ENCODE assay signal across 9 cellular contexts in genomic region chr20:59783020-59784010, GRCh38.
DNase-seq lines count a peak whose midpoint lies in the region; ATAC-seq, FAIRE-seq and TF ChIP-seq lines count a peak whose summit lies in the region.
"Had no signal": no experiment of that assay in that cellular context is flagged by ENCODE, and none has a peak within 500 bp of the region (broad histone marks: within the 10 kb centered on the region; RNA-seq: fewer than 3 reads in every experiment).

No MANE protein-coding gene starts in this region.

- H3K4me3 ChIP-seq in GM23338 (no peak overlapping the region), gastrocnemius medialis (no peak overlapping the region)

- H4K20me1 ChIP-seq in GM23338 (replicated peaks; ENCODE audit: insufficient read depth) = no peaks in the 10 kb centered on the region

- in situ Hi-C loops in gastrocnemius medialis (cut with MboI; ENCODE audit: low sequenced_read_pairs in 4 of 4) = no loop called here

- no peak overlapping the region for H3K4me3 Mint-ChIP-seq in GM23338
- no peak overlapping the region for H3K4me3 Mint-ChIP-seq in activated naive CD8-positive, alpha-beta T cell treated with anti-CD3 and anti-CD28 coated beads, Interleukin-2, amount 50 U/mL, for 24 hours
- H3K4me3 Mint-ChIP-seq: T-helper 1 cell treated with Interleukin-12 subunit alpha and Interleukin-12 subunit beta and Interleukin-4 antibody, amounts not matched to agents 30 μg/mL and 1 μg/mL, for 36 hours had no signal

- intact Hi-C loops in left ventricle myocardium superior (cut with micrococcal nuclease) (loop anchor here (2.0 kb wide), 1 partner anchor 67 kb away; no protein-coding TSS in a partner anchor), gastrocnemius medialis (cut with DNase I; ENCODE audit: low total_unique reads) (loop anchor here (1.0 kb wide), 1 partner anchor 67 kb away; no protein-coding TSS in a partner anchor)

- H3K27me3 ChIP-seq in GM23338 (ENCODE audit: insufficient read depth) (no peaks in the 10 kb centered on the region), gastrocnemius medialis (no peaks in the 10 kb centered on the region)

- H3K4me1 Mint-ChIP-seq in GM23338 = no peaks in the 10 kb centered on the region
- no peaks in the 10 kb centered on the region for H3K4me1 Mint-ChIP-seq in activated naive CD8-positive, alpha-beta T cell treated with anti-CD3 and anti-CD28 coated beads, Interleukin-2, amount 50 U/mL, for 24 hours

- no peaks in the 10 kb centered on the region for H3K79me2 ChIP-seq in GM23338 (replicated peaks; ENCODE audit: insufficient read depth)

- no peaks in the 10 kb centered on the region for H3K9me3 Mint-ChIP-seq in GM23338
- H3K9me3 Mint-ChIP-seq in activated naive CD8-positive, alpha-beta T cell treated with anti-CD3 and anti-CD28 coated beads, Interleukin-2, amount 50 U/mL, for 24 hours = no peaks in the 10 kb centered on the region
- H3K9me3 Mint-ChIP-seq: T-helper 1 cell treated with Interleukin-12 subunit alpha and Interleukin-12 subunit beta and Interleukin-4 antibody, amounts not matched to agents 30 μg/mL and 1 μg/mL, for 36 hours had no signal

- no peaks in the 10 kb centered on the region for H3K4me1 ChIP-seq in GM23338 (ENCODE audit: insufficient read depth)
- H3K4me1 ChIP-seq in gastrocnemius medialis = no peaks in the 10 kb centered on the region

- no peak for TF ChIP-seq POLR2A in gastrocnemius medialis (IDR thresholded peaks at IDR 0.05)

- H2AFZ ChIP-seq in GM23338 = no peak overlapping the region

- H3K27ac ChIP-seq in GM23338 (ENCODE audit: low read depth) (no peak overlapping the region), gastrocnemius medialis (no peak overlapping the region)

- TF ChIP-seq CTCF in D721Med (IDR thresholded peaks at IDR 0.05; ENCODE audit: insufficient read depth, missing control alignments) (peak; percentile 80), GM23338 (conservative IDR thresholded peaks at IDR 0.05; ENCODE audit: low read depth in 2 of 2) (peak; percentile 85 to 96), gastrocnemius medialis (IDR thresholded peaks at IDR 0.05 in 4 of 5, conservative IDR thresholded peaks at IDR 0.05 in 1 of 5) (peak; percentile 29 to 79 (median 60))

- H3K4me2 ChIP-seq in GM23338 = peak overlapping the region; percentile 40; the same call in 1 of the 2 replicates

- DNase-seq in D721Med (ENCODE audit: insufficient read length, low spot score) (no peak), GM23338 (ENCODE audit: low spot score) (peak; percentile 89), NCI-H446 treated with DMSO at 0.1 percent for 48 hours (lab: John Stamatoyannopoulos, UW) (peak; percentile 2), left ventricle myocardium superior (peak; percentile 78), gastrocnemius medialis (no peak)
- peak; percentile 51 for DNase-seq in activated naive CD8-positive, alpha-beta T cell treated with anti-CD3 and anti-CD28 coated beads, Interleukin-2, amount 50 U/mL, for 24 hours

- H3K9me3 ChIP-seq in gastrocnemius medialis = no peaks in the 10 kb centered on the region

- H3K9me2 ChIP-seq in GM23338 (ENCODE audit: insufficient read depth) = no peaks in the 10 kb centered on the region

- ATAC-seq in GM23338 (peak; percentile 96), left ventricle myocardium superior (peak; percentile 71), gastrocnemius medialis (no peak), GM18520 (IDR thresholded peaks at IDR 0.05; ENCODE audit: unreplicated experiment) (no peak), GM19324 (IDR thresholded peaks at IDR 0.05; ENCODE audit: low FRiP score, unreplicated experiment) (no peak)
- no peak for ATAC-seq in activated naive CD8-positive, alpha-beta T cell treated with anti-CD3 and anti-CD28 coated beads, Interleukin-2, amount 50 U/mL, for 24 hours

- H3K36me3 ChIP-seq in GM23338 (ENCODE audit: insufficient read depth) (no peaks in the 10 kb centered on the region), gastrocnemius medialis (no peaks in the 10 kb centered on the region)

- H3K27ac Mint-ChIP-seq in GM23338 = no peak overlapping the region
- no peak overlapping the region for H3K27ac Mint-ChIP-seq in activated naive CD8-positive, alpha-beta T cell treated with anti-CD3 and anti-CD28 coated beads, Interleukin-2, amount 50 U/mL, for 24 hours
- H3K27ac Mint-ChIP-seq: T-helper 1 cell treated with Interleukin-12 subunit alpha and Interleukin-12 subunit beta and Interleukin-4 antibody, amounts not matched to agents 30 μg/mL and 1 μg/mL, for 36 hours had no signal

- no peaks in the 10 kb centered on the region for H3K36me3 Mint-ChIP-seq in GM23338 (ENCODE audit: low read depth)
- no peaks in the 10 kb centered on the region for H3K36me3 Mint-ChIP-seq in activated naive CD8-positive, alpha-beta T cell treated with anti-CD3 and anti-CD28 coated beads, Interleukin-2, amount 50 U/mL, for 24 hours (ENCODE audit: low read depth)

- no peak for FAIRE-seq in D721Med (lab: Jason Lieb, UNC)

- peaks cover 2% of the 10 kb centered on the region for H3K27me3 Mint-ChIP-seq in GM23338 (ENCODE audit: insufficient read depth, low read depth, poor library complexity)
- H3K27me3 Mint-ChIP-seq in activated naive CD8-positive, alpha-beta T cell treated with anti-CD3 and anti-CD28 coated beads, Interleukin-2, amount 50 U/mL, for 24 hours = peaks cover 3% of the 10 kb centered on the region

- H3F3A ChIP-seq in GM23338 (replicated peaks; ENCODE audit: low read depth) = no peaks in the 10 kb centered on the region

TF ChIP-seq in GM23338, 12 proteins besides CTCF, POLR2A, EP300 and RAD21:
- TF ChIP-seq EZH2 (IDR thresholded peaks at IDR 0.05; ENCODE audit: low read depth, unreplicated experiment) (no peak), CREB1 (CRISPR knock-in tag; IDR thresholded peaks at IDR 0.05; ENCODE audit: low read depth) (0 out of 2 replicates have a peak, but pooled peaks have one; percentile 8)
- TF ChIP-seq, protein P1, sequence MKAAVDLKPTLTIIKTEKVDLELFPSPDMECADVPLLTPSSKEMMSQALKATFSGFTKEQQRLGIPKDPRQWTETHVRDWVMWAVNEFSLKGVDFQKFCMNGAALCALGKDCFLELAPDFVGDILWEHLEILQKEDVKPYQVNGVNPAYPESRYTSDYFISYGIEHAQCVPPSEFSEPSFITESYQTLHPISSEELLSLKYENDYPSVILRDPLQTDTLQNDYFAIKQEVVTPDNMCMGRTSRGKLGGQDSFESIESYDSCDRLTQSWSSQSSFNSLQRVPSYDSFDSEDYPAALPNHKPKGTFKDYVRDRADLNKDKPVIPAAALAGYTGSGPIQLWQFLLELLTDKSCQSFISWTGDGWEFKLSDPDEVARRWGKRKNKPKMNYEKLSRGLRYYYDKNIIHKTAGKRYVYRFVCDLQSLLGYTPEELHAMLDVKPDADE (IDR thresholded peaks at IDR 0.05) = no peak

Comparison
In these comparisons a context has a peak if more than half of its experiments do, and no peak if none do; other contexts are left out.
1. DNase-seq: peak in GM23338 (single experiment), NCI-H446 treated with DMSO at 0.1 percent for 48 hours (single experiment), activated naive CD8-positive, alpha-beta T cell treated with anti-CD3 and anti-CD28 coated beads, Interleukin-2, amount 50 U/mL, for 24 hours (single experiment) and left ventricle myocardium superior (single experiment); none in D721Med (single experiment) and gastrocnemius medialis (0 of 2).
2. ATAC-seq: peak in GM23338 (single experiment) and left ventricle myocardium superior (single experiment); none in activated naive CD8-positive, alpha-beta T cell treated with anti-CD3 and anti-CD28 coated beads, Interleukin-2, amount 50 U/mL, for 24 hours (single experiment), gastrocnemius medialis (0 of 2), GM18520 (single experiment) and GM19324 (single experiment).
3. Peak in every context shown above with its lines, with median percentiles within 50 percentile points of each other: CTCF ChIP-seq.